8 cellular contexts compared by ENCODE assay signal in genomic region chr13:20566424-20566916, GRCh38. TPM values are rescaled to one million over a fixed set of nuclear protein-coding genes. Genes with fewer than 3 reads are reported as not detected.
DNase-seq lines count a peak whose midpoint lies in the region; ATAC-seq and TF ChIP-seq lines count a peak whose summit lies in the region.

No MANE protein-coding gene starts in this region.

- no peaks in the 10 kb centered on the region for H3K36me3 Mint-ChIP-seq in activated T-cell treated with anti-CD3 and anti-CD28 coated beads, Interleukin-2, amount 50 U/mL, for 4 hours (ENCODE audit: insufficient read depth)
- peaks cover 7% of the 10 kb centered on the region for H3K36me3 Mint-ChIP-seq in activated naive CD4-positive, alpha-beta T cell treated with anti-CD3 and anti-CD28 coated beads, Interleukin-2, amount 50 U/mL, for 24 hours

- no peaks in the 10 kb centered on the region for H3K36me3 ChIP-seq in heart right ventricle
- H3K36me3 ChIP-seq in rectal smooth muscle tissue (ENCODE audit: control insufficient read depth, insufficient read depth, low read length), result no peaks in the 10 kb centered on the region

- H3K27me3 ChIP-seq in heart right ventricle (no peaks in the 10 kb centered on the region), rectal smooth muscle tissue (ENCODE audit: control insufficient read depth, insufficient read depth, low read length) (no peaks in the 10 kb centered on the region)

- H3K27me3 Mint-ChIP-seq in activated T-cell treated with anti-CD3 and anti-CD28 coated beads, Interleukin-2, amount 50 U/mL, for 4 hours (ENCODE audit: low read depth), result no peaks in the 10 kb centered on the region
- no peaks in the 10 kb centered on the region for H3K27me3 Mint-ChIP-seq in activated naive CD4-positive, alpha-beta T cell treated with anti-CD3 and anti-CD28 coated beads, Interleukin-2, amount 50 U/mL, for 24 hours

- peaks cover 0 to 17% (median 9%) of the 10 kb centered on the region in 9 donors for H3K4me1 ChIP-seq in heart right ventricle
- no peaks in the 10 kb centered on the region for H3K4me1 ChIP-seq in rectal smooth muscle tissue (ENCODE audit: control insufficient read depth, insufficient read depth, low read length)

- H3K4me1 Mint-ChIP-seq in activated T-cell treated with anti-CD3 and anti-CD28 coated beads, Interleukin-2, amount 50 U/mL, for 4 hours (ENCODE audit: low read depth), result peaks cover 17% of the 10 kb centered on the region
- H3K4me1 Mint-ChIP-seq in activated naive CD4-positive, alpha-beta T cell treated with anti-CD3 and anti-CD28 coated beads, Interleukin-2, amount 50 U/mL, for 24 hours, result peaks cover 25% of the 10 kb centered on the region

- DNase-seq in activated T-cell treated with anti-CD3 and anti-CD28 coated beads, Interleukin-2, amount 50 U/mL, for 4 hours, result peak; percentile 29
- no peak for DNase-seq in activated T-cell treated with anti-CD3 and anti-CD28 coated beads for 4 hours
- peak; percentile 2 for DNase-seq in NCI-H2029 treated with DMSO at 0.1 percent for 48 hours (lab: John Stamatoyannopoulos, UW)
- DNase-seq in heart right ventricle, result no peak

- H3K9me3 ChIP-seq in heart right ventricle, result peaks cover 0 to 18% (median 0%) of the 10 kb centered on the region in 11 donors

- intact Hi-C loops in heart right ventricle (cut with DNase I), result loop anchor here in 7 of 10 donors (2.0 to 10.0 kb wide), 4 partner anchors 39 to 52 kb away; partner anchors contain the start of gene CRYL1 (in 5 of the 7)

- ATAC-seq in activated T-cell treated with anti-CD3 and anti-CD28 coated beads, Interleukin-2, amount 50 U/mL, for 4 hours, result peak in 1 of 2 donors; percentile 8
- ATAC-seq in HG02623 (IDR thresholded peaks at IDR 0.05; ENCODE audit: unreplicated experiment) (peak; percentile 4), heart right ventricle (peak; percentile 68 to 92 (median 81)), HG03135 (IDR thresholded peaks at IDR 0.05; ENCODE audit: unreplicated experiment) (no peak)

- WGBS in heart right ventricle, 2 donors, result 3 to 4% methylated on average over 23 of the region's 23 CpGs

- no peak for TF ChIP-seq CTCF in heart right ventricle (IDR thresholded peaks at IDR 0.05)

- peak overlapping the region; percentile 19 to 99 (median 78) for H3K4me3 ChIP-seq in heart right ventricle
- peak overlapping the region; percentile 75 for H3K4me3 ChIP-seq in rectal smooth muscle tissue (ENCODE audit: low read length)

- H3K4me3 Mint-ChIP-seq in activated T-cell treated with anti-CD3 and anti-CD28 coated beads, Interleukin-2, amount 50 U/mL, for 4 hours, result peak overlapping the region; percentile 87
- peak overlapping the region; percentile 88 for H3K4me3 Mint-ChIP-seq in activated naive CD4-positive, alpha-beta T cell treated with anti-CD3 and anti-CD28 coated beads, Interleukin-2, amount 50 U/mL, for 24 hours

- peaks cover 8% of the 10 kb centered on the region for H3K9me3 Mint-ChIP-seq in activated T-cell treated with anti-CD3 and anti-CD28 coated beads, Interleukin-2, amount 50 U/mL, for 4 hours
- H3K9me3 Mint-ChIP-seq in activated naive CD4-positive, alpha-beta T cell treated with anti-CD3 and anti-CD28 coated beads, Interleukin-2, amount 50 U/mL, for 24 hours, result peaks cover 10% of the 10 kb centered on the region

- H3K9ac ChIP-seq in rectal smooth muscle tissue (ENCODE audit: low read length), result peak overlapping the region; percentile 83

- H3K27ac ChIP-seq in heart right ventricle (peak overlapping the region; percentile 76 to 99 (median 94)), rectal smooth muscle tissue (ENCODE audit: low read depth, low read length) (peak overlapping the region; percentile 93)

- peak overlapping the region; percentile 87 for H3K27ac Mint-ChIP-seq in activated naive CD4-positive, alpha-beta T cell treated with anti-CD3 and anti-CD28 coated beads, Interleukin-2, amount 50 U/mL, for 24 hours

RNA-seq across cellular contexts. Expression of gene IFT88, which starts 0.5 kb away (rescaled TPM):
- 1 to 10 TPM; 2.8 to 3.2 (median 2.8) TPM for total RNA-seq in activated T-cell treated with anti-CD3 and anti-CD28 coated beads, Interleukin-2, amount 50 U/mL, for 4 hours
- 10 to 100 TPM in 2 of 10 donors, 1 to 10 TPM in 8; 6.4 to 13.6 (median 7.6) TPM for total RNA-seq in heart right ventricle
- 1 to 10 TPM; 5.9 to 6.4 TPM for polyA plus RNA-seq in heart right ventricle

RNA-seq across cellular contexts. Expression of gene CRYL1, which starts 40.8 kb away (rescaled TPM):
- 1 to 10 TPM; 2.8 to 5.3 (median 3.7) TPM for total RNA-seq in activated T-cell treated with anti-CD3 and anti-CD28 coated beads, Interleukin-2, amount 50 U/mL, for 4 hours
- 10 to 100 TPM; 21.3 to 27.3 (median 23.7) TPM for total RNA-seq in heart right ventricle
- 10 to 100 TPM; 10.1 to 16.7 TPM for polyA plus RNA-seq in heart right ventricle

Comparison
In these comparisons a context has a peak if more than half of its experiments do, and no peak if none do; other contexts are left out.
1. DNase-seq: peak in activated T-cell treated with anti-CD3 and anti-CD28 coated beads, Interleukin-2, amount 50 U/mL, for 4 hours (single experiment) and NCI-H2029 treated with DMSO at 0.1 percent for 48 hours (single experiment); none in activated T-cell treated with anti-CD3 and anti-CD28 coated beads for 4 hours (single experiment) and heart right ventricle (0 of 2).